Comparison of ENCODE assay signal across 31 cellular contexts in the genomic region with DNA sequence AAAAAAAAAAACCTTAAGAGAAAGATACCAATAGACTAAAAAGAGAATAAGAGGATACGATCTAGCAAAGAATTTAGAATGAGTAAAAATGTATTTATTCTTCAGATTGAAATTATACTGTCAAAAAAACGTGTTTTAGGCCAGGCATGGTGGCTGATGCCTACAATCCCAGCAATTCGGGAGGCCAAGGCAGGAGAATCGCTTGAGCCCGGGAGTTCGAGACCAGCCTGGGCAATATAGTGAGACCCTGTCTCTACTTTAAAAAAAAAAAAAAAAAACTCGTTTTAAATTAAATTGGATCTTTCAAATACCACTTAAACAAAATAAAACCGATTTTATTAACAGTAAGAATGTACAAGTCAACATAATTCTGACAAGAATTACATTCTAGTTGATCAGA.
"Had no signal": no experiment of that assay in that cellular context is flagged by ENCODE, and none has a peak within 500 bp of the region (broad histone marks: within the 10 kb centered on the region; RNA-seq: fewer than 3 reads in every experiment).

No MANE protein-coding gene starts in this region.

- FAIRE-seq: astrocyte, bronchial epithelial cell had no signal

- DNase-seq: activated effector memory CD4-positive, alpha-beta T cell treated with anti-CD3 and anti-CD28 coated beads, Interleukin-2, amount 50 U/mL, for 16 hours; activated effector memory CD4-positive, alpha-beta T cell treated with Interleukin-2 at 50 U/mL for 16 hours; activated gamma-delta T cell; activated gamma-delta T cell treated with Interleukin-2 at 50 U/mL for 16 hours; activated naive CD4-positive, alpha-beta T cell; activated naive CD4-positive, alpha-beta T cell treated with anti-CD3 and anti-CD28 coated beads for 36 hours; activated naive CD4-positive, alpha-beta T cell treated with anti-CD3 and anti-CD28 coated beads, Interleukin-2, amount 10 ng/mL, durations not matched to agents 7 days and 5 days; activated naive CD4-positive, alpha-beta T cell treated with anti-CD3 and anti-CD28 coated beads, Interleukin-2, amount 50 U/mL, for 16 hours; activated naive CD4-positive, alpha-beta T cell treated with Interleukin-2 at 50 U/mL for 16 hours; activated naive CD8-positive, alpha-beta T cell treated with anti-CD3 and anti-CD28 coated beads for 36 hours; activated naive CD8-positive, alpha-beta T cell treated with anti-CD3 and anti-CD28 coated beads, Interleukin-2, amount 10 ng/mL, durations not matched to agents 7 days and 5 days; activated naive CD8-positive, alpha-beta T cell treated with anti-CD3 and anti-CD28 coated beads, Interleukin-2, amount 50 U/mL, for 24 hours; activated T-cell treated with anti-CD3 and anti-CD28 coated beads, Interleukin-2, amount 50 U/mL, for 24 hours; activated T-cell treated with anti-CD3 and anti-CD28 coated beads, Interleukin-2, amount 50 U/mL, for 4 hours; activated T-cell treated with anti-CD3 and anti-CD28 coated beads, Interleukin-2, amount 50 U/mL, for 48 hours; activated T-cell treated with anti-CD3 and anti-CD28 coated beads, Interleukin-2, amount 50 U/mL, for 72 hours; adrenal gland; amniotic stem cell; amygdala; anterior cingulate cortex; aorta; body of pancreas; brain microvascular endothelial cell; caudate nucleus; central memory CD4-positive, alpha-beta T cell; cerebellar nuclear complex had no signal

- H3K27ac ChIP-seq: adrenal gland, ascending aorta, body of pancreas, brain microvascular endothelial cell, breast epithelium, cardiac muscle cell had no signal
